17 cellular contexts compared by ENCODE assay signal in the genomic region with DNA sequence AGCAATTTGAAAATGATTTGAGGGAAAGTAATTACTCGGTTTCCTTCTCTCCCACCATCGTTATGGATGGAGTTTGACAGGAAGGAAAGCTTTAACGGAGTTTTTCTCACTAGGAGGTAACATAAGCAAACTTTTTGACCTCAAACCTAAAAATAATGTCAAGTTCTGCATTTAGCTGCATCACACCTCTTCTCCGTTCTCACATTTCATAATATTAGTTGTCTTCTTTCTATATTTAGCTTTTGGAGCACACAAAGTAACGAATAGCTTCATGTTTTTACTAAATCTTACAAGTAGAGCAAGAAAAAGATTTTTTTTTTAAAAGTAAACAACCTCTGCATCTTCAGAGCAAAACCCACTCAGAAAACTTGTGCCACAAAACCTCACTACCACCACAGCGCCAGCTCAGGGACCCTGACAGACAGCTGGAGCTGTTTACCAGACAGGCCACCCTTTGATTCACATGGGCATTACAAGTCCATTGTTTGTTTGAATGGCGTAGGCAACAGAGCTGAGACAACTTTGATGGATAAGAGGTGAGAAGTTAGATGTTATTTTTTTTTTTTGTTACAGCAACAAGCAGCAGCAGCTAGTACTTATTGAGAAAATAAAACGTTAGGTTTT. TPM values are rescaled to one million over a fixed set of nuclear protein-coding genes. Genes with fewer than 3 reads are reported as not detected.
A peak's percentile ranks its signal among the peaks of the same experiment; 100 is the strongest.
DNase-seq lines count a peak whose midpoint lies in the region; ATAC-seq, FAIRE-seq and TF ChIP-seq lines count a peak whose summit lies in the region.
"Had no signal": no experiment of that assay in that cellular context is flagged by ENCODE, and none has a peak within 500 bp of the region (broad histone marks: within the 10 kb centered on the region; RNA-seq: fewer than 3 reads in every experiment).

No MANE protein-coding gene starts in this region.

- H3K36me3 ChIP-seq in pancreas (no peaks in the 10 kb centered on the region), small intestine (ENCODE audit: control insufficient read depth in 2 of 2, insufficient read depth in 2 of 2, low read length in 2 of 2) (no peaks in the 10 kb centered on the region)
- H3K36me3 ChIP-seq: HAP-1 had no signal

- H3K4me1 Mint-ChIP-seq in CD14-positive monocyte (peaks cover 21% of the 10 kb centered on the region), WTC11 (peaks cover 13% of the 10 kb centered on the region)
- H3K4me1 Mint-ChIP-seq in effector memory CD8-positive, alpha-beta T cell (ENCODE audit: low read depth in 2 of 2), result peaks cover 9 to 14% of the 10 kb centered on the region in 2 donors

- H3K9me3 ChIP-seq in pancreas (no peaks in the 10 kb centered on the region), small intestine (ENCODE audit: control insufficient read depth, low read depth) (no peaks in the 10 kb centered on the region)
- H3K9me3 ChIP-seq: HAP-1 had no signal

- intact Hi-C loops in CD14-positive monocyte (cut with micrococcal nuclease), result loop anchor here in 1 of 2 donors (5.0 kb wide), 1 partner anchor 422 kb away; no protein-coding TSS in a partner anchor
- intact Hi-C loops in pancreas (cut with DNase I), result no loop called here

- POLR2A ChIA-PET in WTC11 (lab: Charles Lee), result no interaction called here

- DNase-seq in CD14-positive monocyte (ENCODE audit: low spot score), result no peak
- peak; percentile 16 for DNase-seq in NAMALWA (ENCODE audit: low spot score)
- DNase-seq in effector memory CD8-positive, alpha-beta T cell, result peak; percentile 33 to 44 (median 36)
- no peak for DNase-seq in pancreas
- no peak for DNase-seq in WTC11 (ENCODE audit: low spot score)
- no peak for DNase-seq in small intestine
- DNase-seq: activated CD4-positive, alpha-beta T cell treated with anti-CD3 and anti-CD28 coated beads, Interleukin-2, amount 10 ng/mL, durations not matched to agents 24 days and 14 days; dorsolateral prefrontal cortex; hypothalamus; KBM-7; left colon; NCI-H1694 had no signal

- no peak overlapping the region for H3K4me3 ChIP-seq in pancreas
- no peak overlapping the region for H3K4me3 ChIP-seq in small intestine (ENCODE audit: low read depth in 1 of 2, low read length in 2 of 2)
- H3K4me3 ChIP-seq: dorsolateral prefrontal cortex, HAP-1 had no signal

- H3K9me3 Mint-ChIP-seq in CD14-positive monocyte (no peaks in the 10 kb centered on the region), WTC11 (no peaks in the 10 kb centered on the region)
- H3K9me3 Mint-ChIP-seq in effector memory CD8-positive, alpha-beta T cell, result no peaks in the 10 kb centered on the region
- H3K9me3 Mint-ChIP-seq: activated CD4-positive, alpha-beta T cell treated with anti-CD3 and anti-CD28 coated beads, Interleukin-2, amount 10 ng/mL, durations not matched to agents 24 days and 14 days; activated T-helper 2 cell treated with anti-CD3 and anti-CD28 coated beads, Interferon-gamma antibody, Interleukin-2, Interleukin-4, amounts not matched to agents 10 μg/mL and 5 μg/mL and 100 μg/mL, durations not matched to agents 14 hours and 24 hours and 36 hours had no signal

- FAIRE-seq in pancreas (lab: Jason Lieb, UNC) (no peak), small intestine (lab: Jason Lieb, UNC) (no peak)

- H3K27me3 Mint-ChIP-seq in CD14-positive monocyte (ENCODE audit: low read depth in 3 of 3) (peaks cover 0 to 2% (median 0%) of the 10 kb centered on the region in 3 donors), WTC11 (ENCODE audit: low read depth) (no peaks in the 10 kb centered on the region; the same call in 1 of the 2 replicates)
- H3K27me3 Mint-ChIP-seq in effector memory CD8-positive, alpha-beta T cell, result peaks cover 0 to 9% of the 10 kb centered on the region in 2 donors

- ATAC-seq in GM18499 (IDR thresholded peaks at IDR 0.05; ENCODE audit: insufficient read depth, unreplicated experiment) (peak; percentile 50), pancreas (no peak), HG03571 (IDR thresholded peaks at IDR 0.05; ENCODE audit: unreplicated experiment) (no peak), WTC11 (no peak)
- peak; percentile 97 for ATAC-seq in effector memory CD8-positive, alpha-beta T cell (replicated peaks)

- H3K4me3 Mint-ChIP-seq in CD14-positive monocyte, result peak overlapping the region in 1 of 2 donors; percentile 47
- peak overlapping the region; percentile 7 to 30 for H3K4me3 Mint-ChIP-seq in effector memory CD8-positive, alpha-beta T cell
- H3K4me3 Mint-ChIP-seq in WTC11, result no peak overlapping the region
- H3K4me3 Mint-ChIP-seq: activated CD4-positive, alpha-beta T cell treated with anti-CD3 and anti-CD28 coated beads, Interleukin-2, amount 10 ng/mL, durations not matched to agents 24 days and 14 days had no signal

- H3K27me3 ChIP-seq in pancreas (no peaks in the 10 kb centered on the region), small intestine (ENCODE audit: control insufficient read depth in 2 of 2, insufficient read depth in 2 of 2, low read length in 2 of 2) (no peaks in the 10 kb centered on the region)
- H3K27me3 ChIP-seq: dorsolateral prefrontal cortex had no signal

- H3K27ac ChIP-seq in pancreas (no peak overlapping the region), small intestine (ENCODE audit: low read depth in 1 of 2, low read length in 1 of 2) (no peak overlapping the region)
- H3K27ac ChIP-seq: dorsolateral prefrontal cortex had no signal

- peaks cover 0 to 10% (median 0%) of the 10 kb centered on the region in 3 donors for H3K4me1 ChIP-seq in pancreas
- H3K4me1 ChIP-seq in small intestine (ENCODE audit: control insufficient read depth in 2 of 2, insufficient read depth in 1 of 2, low read depth in 1 of 2, low read length in 1 of 2), result no peaks in the 10 kb centered on the region
- H3K4me1 ChIP-seq: HAP-1 had no signal

- H3K36me3 Mint-ChIP-seq in CD14-positive monocyte (no peaks in the 10 kb centered on the region), WTC11 (no peaks in the 10 kb centered on the region)
- peaks cover 3% of the 10 kb centered on the region for H3K36me3 Mint-ChIP-seq in effector memory CD8-positive, alpha-beta T cell (ENCODE audit: insufficient read depth)

- H3K27ac Mint-ChIP-seq in CD14-positive monocyte (peak overlapping the region in 4 of 7 donors; percentile 7 to 50 (median 34)), WTC11 (no peak overlapping the region)
- H3K27ac Mint-ChIP-seq in effector memory CD8-positive, alpha-beta T cell, result peak overlapping the region; percentile 13 to 14
- H3K27ac Mint-ChIP-seq: activated CD4-positive, alpha-beta T cell treated with anti-CD3 and anti-CD28 coated beads, Interleukin-2, amount 10 ng/mL, durations not matched to agents 24 days and 14 days; activated T-helper 2 cell treated with anti-CD3 and anti-CD28 coated beads, Interferon-gamma antibody, Interleukin-2, Interleukin-4, amounts not matched to agents 10 μg/mL and 5 μg/mL and 100 μg/mL, durations not matched to agents 14 hours and 24 hours and 36 hours had no signal

- WGBS in pancreas, 2 donors, result 58 to 73% methylated on average over 8 of the region's 8 CpGs
- WGBS in small intestine, 3 donors, result 59 to 76% (median 59%) methylated on average over 8 of the region's 8 CpGs

- CTCF ChIA-PET in WTC11 (lab: Charles Lee), result interaction anchor here (1.0 kb wide), 1 partner anchor 69 kb away, joined by 5 read pairs; no protein-coding TSS in a partner anchor

- TF ChIP-seq CTCF in CD14-positive monocyte (IDR thresholded peaks at IDR 0.05) (no peak), pancreas (IDR thresholded peaks at IDR 0.05) (no peak), WTC11 (IDR thresholded peaks at IDR 0.05) (no peak)

TF ChIP-seq in WTC11, 78 proteins besides CTCF, POLR2A, EP300 and RAD21 (continues in another document):
- TF ChIP-seq TEAD1 (CRISPR knock-in tag; IDR thresholded peaks at IDR 0.05) (no peak), ZNF423 (CRISPR knock-in tag; IDR thresholded peaks at IDR 0.05) (no peak), CREB1 (CRISPR knock-in tag; IDR thresholded peaks at IDR 0.05) (no peak), TP53 (CRISPR knock-in tag; IDR thresholded peaks at IDR 0.05) (no peak), MXD4 (CRISPR knock-in tag; IDR thresholded peaks at IDR 0.05; ENCODE audit: borderline replicate concordance) (no peak), SOX15 (CRISPR knock-in tag; IDR thresholded peaks at IDR 0.05) (no peak)
- TF ChIP-seq, protein P1, sequence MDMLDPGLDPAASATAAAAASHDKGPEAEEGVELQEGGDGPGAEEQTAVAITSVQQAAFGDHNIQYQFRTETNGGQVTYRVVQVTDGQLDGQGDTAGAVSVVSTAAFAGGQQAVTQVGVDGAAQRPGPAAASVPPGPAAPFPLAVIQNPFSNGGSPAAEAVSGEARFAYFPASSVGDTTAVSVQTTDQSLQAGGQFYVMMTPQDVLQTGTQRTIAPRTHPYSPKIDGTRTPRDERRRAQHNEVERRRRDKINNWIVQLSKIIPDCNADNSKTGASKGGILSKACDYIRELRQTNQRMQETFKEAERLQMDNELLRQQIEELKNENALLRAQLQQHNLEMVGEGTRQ (CRISPR knock-in tag; IDR thresholded peaks at IDR 0.05), result no peak
- TF ChIP-seq, protein P2, sequence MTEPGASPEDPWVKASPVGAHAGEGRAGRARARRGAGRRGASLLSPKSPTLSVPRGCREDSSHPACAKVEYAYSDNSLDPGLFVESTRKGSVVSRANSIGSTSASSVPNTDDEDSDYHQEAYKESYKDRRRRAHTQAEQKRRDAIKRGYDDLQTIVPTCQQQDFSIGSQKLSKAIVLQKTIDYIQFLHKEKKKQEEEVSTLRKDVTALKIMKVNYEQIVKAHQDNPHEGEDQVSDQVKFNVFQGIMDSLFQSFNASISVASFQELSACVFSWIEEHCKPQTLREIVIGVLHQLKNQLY (CRISPR knock-in tag; IDR thresholded peaks at IDR 0.05), result no peak

RNA-seq across cellular contexts. Expression of a gene that starts 21.9 kb away (rescaled TPM):
- polyA plus RNA-seq in CD14-positive monocyte (under 1 TPM in 1 of 2 donors, not detected in 1; 0.13 TPM), pancreas (not detected), small intestine (under 1 TPM in 2 of 3 donors, not detected in 1; 0.27 to 0.34 TPM)
- total RNA-seq in pancreas (under 1 TPM in 3 of 6 donors, not detected in 3; 0.06 to 0.25 (median 0.14) TPM), WTC11 (2021) (0.07 to 0.11 TPM (median 0.11 TPM) in 3 replicates)
- total RNA-seq: dorsolateral prefrontal cortex, renal cortical epithelial cell had no signal

RNA-seq across cellular contexts. Expression of a gene that starts 47.1 kb away (rescaled TPM):
- polyA plus RNA-seq in CD14-positive monocyte (not detected), pancreas (not detected), small intestine (under 1 TPM in 1 of 3 donors, not detected in 2; 0.57 TPM)
- total RNA-seq in pancreas (under 1 TPM in 3 of 6 donors, not detected in 3; 0.16 to 0.25 (median 0.17) TPM), WTC11 (2021) (0.31 to 0.44 TPM in 2 of 3 replicates, not detected in the other)
- total RNA-seq: renal cortical epithelial cell had no signal

Comparison
In these comparisons a context has a peak if more than half of its experiments do, and no peak if none do; other contexts are left out.
1. DNase-seq: peak in NAMALWA (single experiment) and effector memory CD8-positive, alpha-beta T cell (3 of 3); none in CD14-positive monocyte (single experiment), pancreas (0 of 6), WTC11 (single experiment) and small intestine (single experiment).
2. ATAC-seq: peak in GM18499 (single experiment) and effector memory CD8-positive, alpha-beta T cell (single experiment); none in pancreas (0 of 4), HG03571 (single experiment) and WTC11 (single experiment).